Comparison of ENCODE assay signal across 8 cellular contexts in genomic region chr11:9566561-9567063, GRCh38. TPM values are rescaled to one million over a fixed set of nuclear protein-coding genes. Genes with fewer than 3 reads are reported as not detected.
DNase-seq lines count a peak whose midpoint lies in the region; ATAC-seq, FAIRE-seq and TF ChIP-seq lines count a peak whose summit lies in the region.

No MANE protein-coding gene starts in this region.

- no peak for FAIRE-seq in H54 (lab: Jason Lieb, UNC)

- POLR2A ChIA-PET in activated CD8-positive, alpha-beta T cell treated with anti-CD3 and anti-CD28 coated beads, Interleukin-2, amount 10 ng/mL, durations not matched to agents 7 days and 5 days (lab: Charles Lee) = interaction anchor here (0.6 kb wide), 2 partner anchors 12 to 92 kb away, joined by 3 to 4 read pairs; no protein-coding TSS in a partner anchor

- CTCF ChIA-PET in activated CD8-positive, alpha-beta T cell treated with anti-CD3 and anti-CD28 coated beads, Interleukin-2, amount 10 ng/mL, durations not matched to agents 7 days and 5 days (lab: Charles Lee) = interaction anchor here (0.6 to 1.3 kb wide), 6 partner anchors 12 to 191 kb away, joined by 3 to 6 read pairs (median 4); no protein-coding TSS in a partner anchor

- H3K9ac ChIP-seq in adipocyte (ENCODE audit: low read length) = peak overlapping the region; percentile 69

- H3K36me3 ChIP-seq in adipocyte (ENCODE audit: control insufficient read depth, insufficient read depth, low read length, severe bottlenecking) = no peaks in the 10 kb centered on the region
- H3K36me3 ChIP-seq in left ventricle myocardium inferior = no peaks in the 10 kb centered on the region
- no peaks in the 10 kb centered on the region for H3K36me3 ChIP-seq in gastrocnemius medialis

- H3K9me3 Mint-ChIP-seq in activated CD8-positive, alpha-beta T cell treated with anti-CD3 and anti-CD28 coated beads, Interleukin-2, amount 10 ng/mL, durations not matched to agents 7 days and 5 days (ENCODE audit: insufficient read depth) = peaks cover 3% of the 10 kb centered on the region

- H3K27ac Mint-ChIP-seq in activated CD8-positive, alpha-beta T cell treated with anti-CD3 and anti-CD28 coated beads, Interleukin-2, amount 10 ng/mL, durations not matched to agents 7 days and 5 days = no peak overlapping the region

- H3K27me3 Mint-ChIP-seq in activated CD8-positive, alpha-beta T cell treated with anti-CD3 and anti-CD28 coated beads, Interleukin-2, amount 10 ng/mL, durations not matched to agents 7 days and 5 days (ENCODE audit: low read depth) = peaks cover 12% of the 10 kb centered on the region

- H3K4me3 ChIP-seq in adipocyte (ENCODE audit: low read length) (peak overlapping the region; percentile 53), left ventricle myocardium inferior (no peak overlapping the region), gastrocnemius medialis (no peak overlapping the region)

- DNase-seq in HT-29 (ENCODE audit: low spot score) (peak; percentile 48), adipocyte (ENCODE audit: low read depth) (peak; percentile 86), left ventricle myocardium inferior (no peak), gastrocnemius medialis (no peak), HUDEP-2 (lab: John Stamatoyannopoulos, UW; ENCODE audit: unreplicated experiment in 76 of 76) (no peak), ecto neural progenitor cell (ENCODE audit: low spot score) (no peak), H54 (ENCODE audit: insufficient read length, low spot score) (no peak)
- DNase-seq in activated CD8-positive, alpha-beta T cell treated with anti-CD3 and anti-CD28 coated beads, Interleukin-2, amount 10 ng/mL, durations not matched to agents 7 days and 5 days = no peak

- H3K4me1 ChIP-seq in adipocyte (ENCODE audit: control insufficient read depth, insufficient read depth, low read length) (peaks cover 46% of the 10 kb centered on the region), left ventricle myocardium inferior (peaks cover 61% of the 10 kb centered on the region), gastrocnemius medialis (peaks cover 10% of the 10 kb centered on the region in 2 donors)

- H3K4me1 Mint-ChIP-seq in activated CD8-positive, alpha-beta T cell treated with anti-CD3 and anti-CD28 coated beads, Interleukin-2, amount 10 ng/mL, durations not matched to agents 7 days and 5 days (ENCODE audit: low read depth) = peaks cover 24% of the 10 kb centered on the region

- intact Hi-C loops in left ventricle myocardium inferior (cut with micrococcal nuclease) (no loop called here), gastrocnemius medialis (cut with DNase I; ENCODE audit: low total_unique reads) (no loop called here)

- ATAC-seq in gastrocnemius medialis = no peak
- ATAC-seq in activated CD8-positive, alpha-beta T cell treated with anti-CD3 and anti-CD28 coated beads, Interleukin-2, amount 10 ng/mL, durations not matched to agents 7 days and 5 days = no peak

- TF ChIP-seq CTCF in left ventricle myocardium inferior (IDR thresholded peaks at IDR 0.05; ENCODE audit: borderline replicate concordance) (no peak), gastrocnemius medialis (IDR thresholded peaks at IDR 0.05 in 4 of 5, conservative IDR thresholded peaks at IDR 0.05 in 1 of 5) (no peak)

- no peaks in the 10 kb centered on the region for H3K36me3 Mint-ChIP-seq in activated CD8-positive, alpha-beta T cell treated with anti-CD3 and anti-CD28 coated beads, Interleukin-2, amount 10 ng/mL, durations not matched to agents 7 days and 5 days (ENCODE audit: low read depth)

- H3K27ac ChIP-seq in left ventricle myocardium inferior (replicated peaks) (peak overlapping the region; percentile 98), gastrocnemius medialis (peak overlapping the region; percentile 65 to 78 (median 68))

- H3K4me3 Mint-ChIP-seq in activated CD8-positive, alpha-beta T cell treated with anti-CD3 and anti-CD28 coated beads, Interleukin-2, amount 10 ng/mL, durations not matched to agents 7 days and 5 days = no peak overlapping the region

- H3K27me3 ChIP-seq in adipocyte (replicated peaks; ENCODE audit: control insufficient read depth, insufficient read depth, low read length) = no peaks in the 10 kb centered on the region
- no peaks in the 10 kb centered on the region for H3K27me3 ChIP-seq in left ventricle myocardium inferior (ENCODE audit: low read depth)
- no peaks in the 10 kb centered on the region for H3K27me3 ChIP-seq in gastrocnemius medialis

- TF ChIP-seq POLR2A in gastrocnemius medialis (IDR thresholded peaks at IDR 0.05) = no peak
- no peak for TF ChIP-seq POLR2A in H54 (IDR thresholded peaks at IDR 0.05; ENCODE audit: low read depth, low read length)

- in situ Hi-C loops in gastrocnemius medialis (cut with MboI; ENCODE audit: low sequenced_read_pairs in 4 of 4) = no loop called here

- no peaks in the 10 kb centered on the region for H3K9me3 ChIP-seq in adipocyte (ENCODE audit: control insufficient read depth, low read length)
- H3K9me3 ChIP-seq in left ventricle myocardium inferior (replicated peaks) = peaks cover 6% of the 10 kb centered on the region
- H3K9me3 ChIP-seq in gastrocnemius medialis = no peaks in the 10 kb centered on the region

RNA-seq across cellular contexts. Expression of gene WEE1, which starts 6.9 kb away (rescaled TPM):
- 152 and 157 TPM in 2 replicates for total RNA-seq in HT-29 (2014; rRNA removed; shearing (Covaris generic))
- total RNA-seq in left ventricle myocardium inferior (41.8 TPM), gastrocnemius medialis (10 to 100 TPM in 2 of 4 donors, 1 to 10 TPM in 2; 6.8 to 16.2 (median 10.6) TPM)
- total RNA-seq in activated CD8-positive, alpha-beta T cell treated with anti-CD3 and anti-CD28 coated beads, Interleukin-2, amount 10 ng/mL, durations not matched to agents 7 days and 5 days = 10 to 100 TPM; 73.3 to 75.1 TPM

Comparison
In these comparisons a context has a peak if more than half of its experiments do, and no peak if none do; other contexts are left out.
1. DNase-seq: peak in HT-29 (single experiment) and adipocyte (single experiment); none in left ventricle myocardium inferior (single experiment), gastrocnemius medialis (0 of 2), activated CD8-positive, alpha-beta T cell treated with anti-CD3 and anti-CD28 coated beads, Interleukin-2, amount 10 ng/mL, durations not matched to agents 7 days and 5 days (single experiment), HUDEP-2 (0 of 76), ecto neural progenitor cell (single experiment) and H54 (single experiment).